29 cellular contexts compared by ENCODE assay signal in genomic region chr7:151894131-151895007, GRCh38. TPM values are rescaled to one million over a fixed set of nuclear protein-coding genes. Genes with fewer than 3 reads are reported as not detected.
DNase-seq lines count a peak whose midpoint lies in the region; ATAC-seq, FAIRE-seq and TF ChIP-seq lines count a peak whose summit lies in the region.
"Had no signal": no experiment of that assay in that cellular context is flagged by ENCODE, and none has a peak within 500 bp of the region (broad histone marks: within the 10 kb centered on the region; RNA-seq: fewer than 3 reads in every experiment).

No MANE protein-coding gene starts in this region.

- peaks cover 23% of the 10 kb centered on the region for H3K4me1 Mint-ChIP-seq in glutamatergic neuron (ENCODE audit: low read depth, unreplicated experiment)
- peaks cover 5% of the 10 kb centered on the region for H3K4me1 Mint-ChIP-seq in osteocyte (ENCODE audit: unreplicated experiment)
- H3K4me1 Mint-ChIP-seq: activated CD4-positive, alpha-beta memory T cell treated with anti-CD3 and anti-CD28 coated beads, Interleukin-2, amount 10 ng/mL, durations not matched to agents 7 days and 5 days; activated naive CD4-positive, alpha-beta T cell treated with anti-CD3 and anti-CD28 coated beads, Interleukin-2, amount 50 U/mL, for 24 hours; CD8-positive, alpha-beta memory T cell had no signal

- TF ChIP-seq POLR2A in A549 (IDR thresholded peaks at IDR 0.05; ENCODE audit: low read length) = no peak

- H3K4me3 ChIP-seq in A549 (no peak overlapping the region), WERI-Rb-1 (ENCODE audit: low read depth, low read length) (no peak overlapping the region), HAP-1 (no peak overlapping the region)
- H3K4me3 ChIP-seq: dorsolateral prefrontal cortex, gastroesophageal sphincter, psoas muscle had no signal

- no peaks in the 10 kb centered on the region for H3K27me3 ChIP-seq in WERI-Rb-1 (ENCODE audit: insufficient read depth, low read depth, severe bottlenecking)
- H3K27me3 ChIP-seq in HAP-1 (ENCODE audit: low read depth) = peaks cover 10% of the 10 kb centered on the region
- H3K27me3 ChIP-seq: BE2C had no signal

- POLR2A ChIA-PET in A549 (lab: Yijun Ruan, JAX) = no interaction called here

- peak overlapping the region; percentile 44 for H3K27ac Mint-ChIP-seq in glutamatergic neuron (ENCODE audit: unreplicated experiment)
- no peak overlapping the region for H3K27ac Mint-ChIP-seq in osteocyte (ENCODE audit: unreplicated experiment)
- H3K27ac Mint-ChIP-seq: activated CD4-positive, alpha-beta memory T cell treated with anti-CD3 and anti-CD28 coated beads, Interleukin-2, amount 10 ng/mL, durations not matched to agents 7 days and 5 days; activated naive CD4-positive, alpha-beta T cell treated with anti-CD3 and anti-CD28 coated beads, Interleukin-2, amount 50 U/mL, for 24 hours; CD8-positive, alpha-beta memory T cell had no signal

- DNase-seq in A549 (ENCODE audit: low read depth in 1 of 2, low spot score in 1 of 2) = no peak
- DNase-seq in WERI-Rb-1 = peak; percentile 5
- DNase-seq in glutamatergic neuron = no peak
- peak; percentile 77 for DNase-seq in osteocyte (ENCODE audit: extremely low spot score, unreplicated experiment)
- no peak for DNase-seq in iPS-NIHi11 (ENCODE audit: low spot score)
- DNase-seq in HAP-1 (ENCODE audit: low spot score in 2 of 2) = no peak
- no peak for DNase-seq in SHP77 (lab: John Stamatoyannopoulos, UW)
- DNase-seq: activated CD4-positive, alpha-beta memory T cell treated with anti-CD3 and anti-CD28 coated beads, Interleukin-2, amount 10 ng/mL, durations not matched to agents 7 days and 5 days; activated CD4-positive, alpha-beta T cell treated with anti-CD3 and anti-CD28 coated beads for 1 hour; activated CD8-positive, alpha-beta memory T cell treated with anti-CD3 and anti-CD28 coated beads, Interleukin-2, amount 50 U/mL, for 4 hours; amniotic stem cell; BE2C; brain microvascular endothelial cell; CD8-positive, alpha-beta memory T cell; dorsolateral prefrontal cortex; hippocampal formation; Karpas-422; NCI-H1417 treated with DMSO at 0.1 percent for 48 hours; NCI-H2081; psoas muscle; Right ventricle myocardium superior; stimulated activated naive CD4-positive, alpha-beta T cell; T-helper 2 cell had no signal

- H3K9me3 ChIP-seq in A549 (no peaks in the 10 kb centered on the region), WERI-Rb-1 (ENCODE audit: severe bottlenecking) (no peaks in the 10 kb centered on the region), HAP-1 (no peaks in the 10 kb centered on the region)
- H3K9me3 ChIP-seq: BE2C, gastroesophageal sphincter, neutrophil, psoas muscle had no signal

- H3K36me3 Mint-ChIP-seq in glutamatergic neuron (ENCODE audit: unreplicated experiment) (no peaks in the 10 kb centered on the region), osteocyte (ENCODE audit: unreplicated experiment) (no peaks in the 10 kb centered on the region)
- H3K36me3 Mint-ChIP-seq: activated naive CD4-positive, alpha-beta T cell treated with anti-CD3 and anti-CD28 coated beads, Interleukin-2, amount 50 U/mL, for 24 hours had no signal

- CTCF ChIA-PET in A549 (lab: Yijun Ruan, JAX) = interaction anchor here (0.7 to 1.0 kb wide), 2 partner anchors 10 to 21 kb away, joined by 3 read pairs; no protein-coding TSS in a partner anchor

- no peaks in the 10 kb centered on the region for H3K36me3 ChIP-seq in WERI-Rb-1
- no peaks in the 10 kb centered on the region for H3K36me3 ChIP-seq in HAP-1 (replicated peaks)
- H3K36me3 ChIP-seq: BE2C, brain microvascular endothelial cell, gastroesophageal sphincter, neutrophil had no signal

- H3K4me3 Mint-ChIP-seq in glutamatergic neuron (ENCODE audit: unreplicated experiment) (peak overlapping the region; percentile 2), osteocyte (ENCODE audit: unreplicated experiment) (no peak overlapping the region)
- H3K4me3 Mint-ChIP-seq: activated CD4-positive, alpha-beta memory T cell treated with anti-CD3 and anti-CD28 coated beads, Interleukin-2, amount 10 ng/mL, durations not matched to agents 7 days and 5 days; activated naive CD4-positive, alpha-beta T cell treated with anti-CD3 and anti-CD28 coated beads, Interleukin-2, amount 50 U/mL, for 24 hours; CD8-positive, alpha-beta memory T cell had no signal

- peaks cover 5% of the 10 kb centered on the region; the same call in 2 of the 3 replicates for H3K4me1 ChIP-seq in A549
- no peaks in the 10 kb centered on the region for H3K4me1 ChIP-seq in HAP-1
- H3K4me1 ChIP-seq: psoas muscle had no signal

- H3K27me3 Mint-ChIP-seq in glutamatergic neuron (ENCODE audit: unreplicated experiment) (peaks cover 7% of the 10 kb centered on the region), osteocyte (ENCODE audit: unreplicated experiment) (peaks cover 55% of the 10 kb centered on the region)

- TF ChIP-seq EP300 in A549 (IDR thresholded peaks at IDR 0.05) = no peak

- WGBS in A549 (ENCODE audit: missing lambda C conversion rate) = 80% methylated on average over 32 of the region's 39 CpGs

- H3K9me3 Mint-ChIP-seq in glutamatergic neuron (ENCODE audit: unreplicated experiment) = peaks cover 4% of the 10 kb centered on the region
- no peaks in the 10 kb centered on the region for H3K9me3 Mint-ChIP-seq in osteocyte (ENCODE audit: unreplicated experiment)
- H3K9me3 Mint-ChIP-seq: activated CD4-positive, alpha-beta memory T cell treated with anti-CD3 and anti-CD28 coated beads, Interleukin-2, amount 10 ng/mL, durations not matched to agents 7 days and 5 days; activated naive CD4-positive, alpha-beta T cell treated with anti-CD3 and anti-CD28 coated beads, Interleukin-2, amount 50 U/mL, for 24 hours; CD8-positive, alpha-beta memory T cell had no signal

- peak; percentile 6 to 24; a peak in 2 of 6 replicates for ATAC-seq in A549
- ATAC-seq: gastroesophageal sphincter, Panc1, psoas muscle, sciatic nerve had no signal

- no peak overlapping the region for H3K27ac ChIP-seq in A549
- no peak overlapping the region for H3K27ac ChIP-seq in WERI-Rb-1
- H3K27ac ChIP-seq: brain microvascular endothelial cell, gastroesophageal sphincter, neutrophil, psoas muscle had no signal

- no peak for TF ChIP-seq RAD21 in A549 (conservative IDR thresholded peaks at IDR 0.05 in 1 of 2, IDR thresholded peaks at IDR 0.05 in 1 of 2)

- in situ Hi-C loops in HAP-1 (cut with MboI; ENCODE audit: low sequenced_read_pairs) = no loop called here

- TF ChIP-seq CTCF in A549 (IDR thresholded peaks at IDR 0.05) = no peak
- TF ChIP-seq CTCF in WERI-Rb-1 (IDR thresholded peaks at IDR 0.05; ENCODE audit: low read depth, low read length) = no peak
- no peak for TF ChIP-seq CTCF in glutamatergic neuron (IDR thresholded peaks at IDR 0.05; ENCODE audit: partially characterized antibody, unreplicated experiment)
- TF ChIP-seq CTCF in osteocyte (IDR thresholded peaks at IDR 0.05) = no peak

- no peak for FAIRE-seq in A549 (lab: Jason Lieb, UNC)
- FAIRE-seq: H1 had no signal

- H3K4me2 ChIP-seq in A549 = no peak overlapping the region

TF ChIP-seq in A549, 52 proteins besides CTCF, POLR2A, EP300 and RAD21:
- TF ChIP-seq, protein P1, sequence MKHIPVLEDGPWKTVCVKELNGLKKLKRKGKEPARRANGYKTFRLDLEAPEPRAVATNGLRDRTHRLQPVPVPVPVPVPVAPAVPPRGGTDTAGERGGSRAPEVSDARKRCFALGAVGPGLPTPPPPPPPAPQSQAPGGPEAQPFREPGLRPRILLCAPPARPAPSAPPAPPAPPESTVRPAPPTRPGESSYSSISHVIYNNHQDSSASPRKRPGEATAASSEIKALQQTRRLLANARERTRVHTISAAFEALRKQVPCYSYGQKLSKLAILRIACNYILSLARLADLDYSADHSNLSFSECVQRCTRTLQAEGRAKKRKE (CRISPR knock-in tag; IDR thresholded peaks at IDR 0.05; ENCODE audit: low read depth) = no peak
- TF ChIP-seq HES2 (IDR thresholded peaks at IDR 0.05) = no peak
- TF ChIP-seq FOXS1 (CRISPR knock-in tag; IDR thresholded peaks at IDR 0.05) = no peak
- no peak for TF ChIP-seq CBX2 (IDR thresholded peaks at IDR 0.05; ENCODE audit: borderline replicate concordance, low read depth)
- no peak for TF ChIP-seq FOSL2 (IDR thresholded peaks at IDR 0.05)
- no peak for TF ChIP-seq FOSL2 (CRISPR knock-in tag; IDR thresholded peaks at IDR 0.05)
- no peak for TF ChIP-seq BCL3 (IDR thresholded peaks at IDR 0.05)
- TF ChIP-seq NPAS2 (CRISPR knock-in tag; IDR thresholded peaks at IDR 0.05; ENCODE audit: borderline replicate concordance) = no peak

RNA-seq across cellular contexts. Expression of gene PRKAG2, which starts 17.5 kb away (rescaled TPM):
- polyA plus RNA-seq in A549 (2011; rRNA removed) = 23.0 and 31.7 TPM in 2 replicates
- 15.6 and 16.2 TPM in 2 replicates for polyA plus RNA-seq in A549 (2012; cell fraction: cytosol; rRNA removed)
- polyA plus RNA-seq in A549 (2012; cell fraction: nucleus; rRNA removed) = 8.0 and 12.4 TPM in 2 replicates
- polyA plus RNA-seq in A549 (2017; fragmentation: RNase III; extraction: RNeasy Plus Mini Kit Qiagen cat#74134 plus additional on column Dnase treatment) = 26.5 to 32.2 TPM (median 31.3 TPM) in 3 replicates
- 6.5 and 8.0 TPM in 2 replicates for polyA minus RNA-seq in A549 (2011; rRNA and poly(A)+ RNA removed)
- total RNA-seq in glutamatergic neuron (ENCODE audit: unreplicated experiment) = 24.7 TPM
- 13.5 and 14.4 TPM in 2 replicates for total RNA-seq in osteocyte

Comparison
In these comparisons a context has a peak if more than half of its experiments do, and no peak if none do; other contexts are left out.
1. DNase-seq: peak in WERI-Rb-1 (single experiment) and osteocyte (single experiment); none in A549 (0 of 2), glutamatergic neuron (single experiment), iPS-NIHi11 (single experiment), HAP-1 (0 of 2) and SHP77 (0 of 2).